ENCODE assay signal across 8 cellular contexts in the genomic region with DNA sequence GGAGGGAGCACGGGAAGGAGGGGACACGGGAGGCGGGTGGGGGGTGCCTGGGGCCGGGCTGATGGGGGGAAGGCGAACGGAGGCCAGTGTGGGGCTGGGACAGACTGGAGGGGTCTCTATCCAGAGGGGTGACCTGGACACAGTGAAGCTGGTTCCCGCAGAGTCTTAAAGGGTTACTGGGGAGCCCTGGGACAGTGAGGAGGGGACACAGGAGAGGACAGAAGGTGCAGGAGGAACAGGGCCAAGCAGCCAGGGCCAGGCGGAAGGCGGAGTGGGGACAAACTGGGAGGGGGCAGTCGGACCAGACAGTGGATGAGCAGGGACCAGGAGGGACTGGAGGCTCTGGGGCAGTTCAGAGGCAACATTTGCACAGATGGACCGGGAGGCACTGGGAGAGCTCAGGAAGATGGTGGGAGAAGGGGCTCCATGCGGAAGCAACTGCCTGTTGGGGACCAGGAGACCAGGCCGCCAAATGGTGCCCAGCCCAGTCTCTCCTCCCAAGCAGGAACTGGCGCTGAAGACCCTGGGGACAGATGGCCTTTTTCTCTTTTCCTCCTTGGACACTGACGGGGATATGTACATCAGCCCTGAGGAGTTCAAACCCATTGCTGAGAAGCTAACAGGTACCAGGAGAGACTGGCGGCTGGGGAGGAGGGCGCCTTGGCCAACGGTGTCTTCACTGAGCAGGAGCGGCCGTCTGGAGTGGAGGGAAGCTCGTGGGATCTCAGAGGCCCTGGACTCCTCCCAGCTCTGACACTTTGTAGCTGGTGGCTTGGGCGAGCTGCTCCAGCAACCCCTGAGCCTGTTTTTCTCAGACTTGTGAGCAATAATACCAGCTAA. TPM values are rescaled to one million over a fixed set of nuclear protein-coding genes. Genes with fewer than 3 reads are reported as not detected.
DNase-seq lines count a peak whose midpoint lies in the region; ATAC-seq, FAIRE-seq and TF ChIP-seq lines count a peak whose summit lies in the region.

No MANE protein-coding gene starts in this region.

- 0 out of 2 replicates have a peak overlapping the region, but pooled peaks have one; percentile 51 for H4K91ac ChIP-seq in IMR-90 (ENCODE audit: insufficient read depth, low read depth, low read length)

- H3K9ac ChIP-seq in IMR-90 (ENCODE audit: low read depth, low read length) (peak overlapping the region; percentile 97), mucosa of rectum (ENCODE audit: low read depth in 1 of 2, low read length in 2 of 2) (peak overlapping the region; percentile 65 to 68)

- peak overlapping the region; percentile 55; the same call in 1 of the 2 replicates for H3K18ac ChIP-seq in IMR-90 (ENCODE audit: low read depth, low read length)

- intact Hi-C loops in IMR-90 (cut with micrococcal nuclease), result no loop called here

- no peak for TF ChIP-seq CTCF in AG04450 (IDR thresholded peaks at IDR 0.05; ENCODE audit: low read depth, low read length)
- no peak for TF ChIP-seq CTCF in IMR-90 (conservative IDR thresholded peaks at IDR 0.05; ENCODE audit: low read depth, low read length)

- in situ Hi-C loops in IMR-90 (cut with MboI; ENCODE audit: low sequenced_read_pairs), result loop anchor here (25.0 kb wide), 2 partner anchors 388 to 563 kb away; a partner anchor contains a TSS

- H3K4me2 ChIP-seq in IMR-90 (ENCODE audit: low read depth, low read length), result peak overlapping the region; percentile 91

- H3K27me3 ChIP-seq in AG04450 (ENCODE audit: control insufficient read depth, insufficient read depth, low read length), result no peaks in the 10 kb centered on the region
- H3K27me3 ChIP-seq in IMR-90 (ENCODE audit: control insufficient read depth, insufficient read depth, low read length), result no peaks in the 10 kb centered on the region
- H3K27me3 ChIP-seq in mucosa of rectum (ENCODE audit: control insufficient read depth in 2 of 2, insufficient read depth in 2 of 2, low read length in 2 of 2), result peaks cover 0 to 2% of the 10 kb centered on the region in 2 donors

- CTCF ChIA-PET in AG04450 (lab: Charles Lee) (interaction anchor here (0.5 to 5.4 kb wide), 3 partner anchors 182 to 255 kb away, joined by 3 to 74 read pairs (median 4); no protein-coding TSS in a partner anchor), IMR-90 (lab: Yijun Ruan, JAX) (interaction anchor here (0.6 kb wide), 1 partner anchor 12 kb away, joined by 3 read pairs; no protein-coding TSS in a partner anchor)

- no peak overlapping the region for H3K56ac ChIP-seq in IMR-90 (ENCODE audit: extremely low read depth, insufficient read depth, low read length)

- 35% methylated on average over 7 of the region's 22 CpGs; no CpG with 5 or more reads in 1 of the 2 experiments for WGBS in IMR-90 (ENCODE audit: extremely low coverage in 2 of 2, insufficient read length in 1 of 2), 2 experiments

- H2BK20ac ChIP-seq in IMR-90 (ENCODE audit: low read depth, low read length), result no peak overlapping the region

- H3K4me3 ChIP-seq in AG04450 (ENCODE audit: low read depth, low read length) (peak overlapping the region; percentile 75), IMR-90 (ENCODE audit: insufficient read depth, low read depth, low read length) (peak overlapping the region; percentile 87), mucosa of rectum (ENCODE audit: low read length in 2 of 2) (peak overlapping the region; percentile 66 to 77)

- no peak overlapping the region; the same call in 2 of the 3 replicates for H2BK15ac ChIP-seq in IMR-90 (ENCODE audit: low read depth, low read length)

- H3K23ac ChIP-seq in IMR-90 (ENCODE audit: low read depth, low read length), result peak overlapping the region; percentile 93

- H2BK120ac ChIP-seq in IMR-90 (ENCODE audit: low read depth, low read length), result no peak overlapping the region

- peak overlapping the region; percentile 18; the same call in 1 of the 2 replicates for H4K5ac ChIP-seq in IMR-90 (ENCODE audit: low read depth, low read length)

- H3K36me3 ChIP-seq in IMR-90 (ENCODE audit: control insufficient read depth, insufficient read depth, low read length) (peaks cover 5% of the 10 kb centered on the region; the same call in 1 of the 2 replicates), mucosa of rectum (ENCODE audit: control insufficient read depth in 2 of 2, insufficient read depth in 2 of 2, low read length in 2 of 2) (peaks cover 0 to 3% of the 10 kb centered on the region in 2 donors)

- no peak for DNase-seq in AG04450 (ENCODE audit: low read depth, low spot score)
- DNase-seq in IMR-90, result no peak
- peak; percentile 59 for DNase-seq in cerebellar cortex (ENCODE audit: low spot score)
- no peak for DNase-seq in erythroblast (lab: John Stamatoyannopoulos, UW)
- no peak for DNase-seq in SHP77 (lab: John Stamatoyannopoulos, UW)
- no peak for DNase-seq in NOMO-1 treated with DMSO at 0.1 percent for 48 hours (lab: John Stamatoyannopoulos, UW; ENCODE audit: unreplicated experiment)
- DNase-seq in HTR-8/SVneo (ENCODE audit: insufficient read length, low spot score), result no peak

- H3K79me1 ChIP-seq in IMR-90 (ENCODE audit: low read depth in 1 of 2, low read length in 2 of 2), result peaks cover 28 to 43% of the 10 kb centered on the region in 2 experiments

- peak overlapping the region; percentile 35 for H2AK9ac ChIP-seq in IMR-90 (replicated peaks; ENCODE audit: low read depth, low read length, poor library complexity)

- H3K4ac ChIP-seq in IMR-90 (ENCODE audit: low read depth, low read length), result peak overlapping the region; percentile 52

- BruUV-seq in IMR-90 (replicated peaks; lab: Mats Ljungman, UMichigan), result no TSS peak

- ATAC-seq in IMR-90 (ENCODE audit: low read depth), result peak; percentile 9

- dilution Hi-C loops in IMR-90 (cut with HindIII; ENCODE audit: low sequenced_read_pairs, unreplicated experiment), result no loop called here

- H3K9me3 ChIP-seq in AG04450 (ENCODE audit: control insufficient read depth, insufficient read depth, low read length) (no peaks in the 10 kb centered on the region), IMR-90 (ENCODE audit: control insufficient read depth, insufficient read depth, low read length) (no peaks in the 10 kb centered on the region), mucosa of rectum (ENCODE audit: control insufficient read depth in 2 of 2, low read length in 2 of 2) (no peaks in the 10 kb centered on the region)

- no peak for FAIRE-seq in HTR-8/SVneo (lab: Jason Lieb, UNC)

- peaks cover 6% of the 10 kb centered on the region; the same call in 1 of the 2 replicates for H4K20me1 ChIP-seq in IMR-90 (ENCODE audit: insufficient read depth, low read length)

- H3K9me1 ChIP-seq in IMR-90 (ENCODE audit: insufficient read depth, low read length), result peaks cover 9% of the 10 kb centered on the region

- POLR2A ChIA-PET in AG04450 (lab: Yijun Ruan, JAX), result interaction anchor here (0.6 to 0.9 kb wide), 2 partner anchors 12 to 372 kb away, joined by 3 to 9 read pairs; no protein-coding TSS in a partner anchor
- POLR2A ChIA-PET in IMR-90 (lab: Charles Lee; ENCODE audit: unreplicated experiment), result no interaction called here

- peak overlapping the region; percentile 85 for H2AFZ ChIP-seq in IMR-90 (replicated peaks; ENCODE audit: low read length, poor library complexity)

- peak overlapping the region; percentile 6 for H3K14ac ChIP-seq in IMR-90 (replicated peaks; ENCODE audit: low read depth, low read length)

- peak overlapping the region; percentile 19 for H2BK5ac ChIP-seq in IMR-90 (ENCODE audit: low read depth, low read length, poor library complexity, severe bottlenecking)

- H3K4me1 ChIP-seq in IMR-90 (ENCODE audit: control insufficient read depth, insufficient read depth, low read length), result peaks cover 9% of the 10 kb centered on the region
- peaks cover 11 to 16% of the 10 kb centered on the region in 2 donors for H3K4me1 ChIP-seq in mucosa of rectum (ENCODE audit: control insufficient read depth in 2 of 2, insufficient read depth in 2 of 2, low read length in 2 of 2)

- TF ChIP-seq RAD21 in IMR-90 (IDR thresholded peaks at IDR 0.05; ENCODE audit: low read length), result no peak

- peak overlapping the region; percentile 37 for H2AK5ac ChIP-seq in IMR-90 (ENCODE audit: low read depth, low read length)

- H3K27ac ChIP-seq in AG04450 (ENCODE audit: low read depth, low read length) (no peak overlapping the region), IMR-90 (ENCODE audit: insufficient read depth, low read length) (peak overlapping the region; percentile 71), mucosa of rectum (ENCODE audit: low read depth in 2 of 2, low read length in 2 of 2) (no peak overlapping the region)

- H4K8ac ChIP-seq in IMR-90 (ENCODE audit: low read depth in 2 of 2, low read length in 2 of 2), result peak overlapping the region in 1 of 2 experiments; percentile 74; a peak in 2 of 4 replicates

- TF ChIP-seq POLR2A in IMR-90 (IDR thresholded peaks at IDR 0.05; ENCODE audit: low read depth, low read length) (no peak), erythroblast (IDR thresholded peaks at IDR 0.05; ENCODE audit: low read length) (no peak)

TF ChIP-seq in IMR-90, 13 proteins besides CTCF, POLR2A, EP300 and RAD21 (continues in another document):
- TF ChIP-seq MXI1 (IDR thresholded peaks at IDR 0.05; ENCODE audit: borderline replicate concordance, low read depth, low read length), result no peak

RNA-seq across cellular contexts. Expression of a gene that starts 0.8 kb away (rescaled TPM):
- 36.3 and 62.6 TPM in 2 replicates for polyA plus RNA-seq in AG04450 (2011; rRNA removed)
- 32.5 and 45.1 TPM in 2 replicates for polyA minus RNA-seq in AG04450 (2011; rRNA and poly(A)+ RNA removed)
- total RNA-seq in IMR-90 (2012; rRNA removed), result 9.1 and 10.0 TPM in 2 replicates
- polyA plus RNA-seq in IMR-90 (2012; rRNA removed), result 86.4 and 114 TPM in 2 replicates
- polyA plus RNA-seq in IMR-90 (2012; cell fraction: cytosol; rRNA removed), result 67.8 and 132 TPM in 2 replicates
- polyA plus RNA-seq in IMR-90 (2012; cell fraction: nucleus; rRNA removed; ENCODE audit: low replicate concordance), result 82.8 and 113 TPM in 2 replicates

RNA-seq across cellular contexts. Expression of a gene that starts 19.0 kb away (rescaled TPM):
- polyA plus RNA-seq in AG04450 (2011; rRNA removed) (65.8 and 68.6 TPM in 2 replicates), IMR-90 (2012; rRNA removed) (69.1 and 80.0 TPM in 2 replicates)
- polyA minus RNA-seq in AG04450 (2011; rRNA and poly(A)+ RNA removed), result 38.1 and 58.9 TPM in 2 replicates
- total RNA-seq in IMR-90 (2012; rRNA removed), result 57.2 and 69.7 TPM in 2 replicates
- 89.0 and 279 TPM in 2 replicates for polyA plus RNA-seq in IMR-90 (2012; cell fraction: cytosol; rRNA removed)
- 122 and 153 TPM in 2 replicates for polyA plus RNA-seq in IMR-90 (2012; cell fraction: nucleus; rRNA removed; ENCODE audit: low replicate concordance)

RNA-seq across cellular contexts. Expression of a gene that starts 58.5 kb away (rescaled TPM):
- 0.97 and 1.1 TPM in 2 replicates for polyA plus RNA-seq in AG04450 (2011; rRNA removed)
- polyA minus RNA-seq in AG04450 (2011; rRNA and poly(A)+ RNA removed), result 0.56 and 1.5 TPM in 2 replicates
- total RNA-seq in IMR-90 (2012; rRNA removed), result 3.9 and 5.0 TPM in 2 replicates
- 2.2 and 2.4 TPM in 2 replicates for polyA plus RNA-seq in IMR-90 (2012; rRNA removed)
- polyA plus RNA-seq in IMR-90 (2012; cell fraction: cytosol; rRNA removed), result 0.52 and 0.65 TPM in 2 replicates
- 0.39 and 0.96 TPM in 2 replicates for polyA plus RNA-seq in IMR-90 (2012; cell fraction: nucleus; rRNA removed; ENCODE audit: low replicate concordance)
